ENCODE assay signal across 1 cellular context in genomic region chr16:85961988-85962915, GRCh38.
TF ChIP-seq lines count a peak whose summit lies in the region.

No MANE protein-coding gene starts in this region.

TF ChIP-seq in HCT116, 20 proteins besides CTCF, POLR2A, EP300 and RAD21 (continued from another document):
- TF ChIP-seq, protein P1, sequence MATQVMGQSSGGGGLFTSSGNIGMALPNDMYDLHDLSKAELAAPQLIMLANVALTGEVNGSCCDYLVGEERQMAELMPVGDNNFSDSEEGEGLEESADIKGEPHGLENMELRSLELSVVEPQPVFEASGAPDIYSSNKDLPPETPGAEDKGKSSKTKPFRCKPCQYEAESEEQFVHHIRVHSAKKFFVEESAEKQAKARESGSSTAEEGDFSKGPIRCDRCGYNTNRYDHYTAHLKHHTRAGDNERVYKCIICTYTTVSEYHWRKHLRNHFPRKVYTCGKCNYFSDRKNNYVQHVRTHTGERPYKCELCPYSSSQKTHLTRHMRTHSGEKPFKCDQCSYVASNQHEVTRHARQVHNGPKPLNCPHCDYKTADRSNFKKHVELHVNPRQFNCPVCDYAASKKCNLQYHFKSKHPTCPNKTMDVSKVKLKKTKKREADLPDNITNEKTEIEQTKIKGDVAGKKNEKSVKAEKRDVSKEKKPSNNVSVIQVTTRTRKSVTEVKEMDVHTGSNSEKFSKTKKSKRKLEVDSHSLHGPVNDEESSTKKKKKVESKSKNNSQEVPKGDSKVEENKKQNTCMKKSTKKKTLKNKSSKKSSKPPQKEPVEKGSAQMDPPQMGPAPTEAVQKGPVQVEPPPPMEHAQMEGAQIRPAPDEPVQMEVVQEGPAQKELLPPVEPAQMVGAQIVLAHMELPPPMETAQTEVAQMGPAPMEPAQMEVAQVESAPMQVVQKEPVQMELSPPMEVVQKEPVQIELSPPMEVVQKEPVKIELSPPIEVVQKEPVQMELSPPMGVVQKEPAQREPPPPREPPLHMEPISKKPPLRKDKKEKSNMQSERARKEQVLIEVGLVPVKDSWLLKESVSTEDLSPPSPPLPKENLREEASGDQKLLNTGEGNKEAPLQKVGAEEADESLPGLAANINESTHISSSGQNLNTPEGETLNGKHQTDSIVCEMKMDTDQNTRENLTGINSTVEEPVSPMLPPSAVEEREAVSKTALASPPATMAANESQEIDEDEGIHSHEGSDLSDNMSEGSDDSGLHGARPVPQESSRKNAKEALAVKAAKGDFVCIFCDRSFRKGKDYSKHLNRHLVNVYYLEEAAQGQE (IDR thresholded peaks at IDR 0.05; ENCODE audit: low read depth), result no peak
- TF ChIP-seq CBX3 (IDR thresholded peaks at IDR 0.05; ENCODE audit: low read depth) (no peak), EZH2 (IDR thresholded peaks at IDR 0.05) (no peak), EZH2phosphoT487 (IDR thresholded peaks at IDR 0.05; ENCODE audit: borderline replicate concordance) (no peak), ZFX (IDR thresholded peaks at IDR 0.05) (no peak), POLR2AphosphoS5 (IDR thresholded peaks at IDR 0.05; ENCODE audit: low read depth, low read length) (no peak)
